ENCODE assay signal across 9 cellular contexts in the genomic region with DNA sequence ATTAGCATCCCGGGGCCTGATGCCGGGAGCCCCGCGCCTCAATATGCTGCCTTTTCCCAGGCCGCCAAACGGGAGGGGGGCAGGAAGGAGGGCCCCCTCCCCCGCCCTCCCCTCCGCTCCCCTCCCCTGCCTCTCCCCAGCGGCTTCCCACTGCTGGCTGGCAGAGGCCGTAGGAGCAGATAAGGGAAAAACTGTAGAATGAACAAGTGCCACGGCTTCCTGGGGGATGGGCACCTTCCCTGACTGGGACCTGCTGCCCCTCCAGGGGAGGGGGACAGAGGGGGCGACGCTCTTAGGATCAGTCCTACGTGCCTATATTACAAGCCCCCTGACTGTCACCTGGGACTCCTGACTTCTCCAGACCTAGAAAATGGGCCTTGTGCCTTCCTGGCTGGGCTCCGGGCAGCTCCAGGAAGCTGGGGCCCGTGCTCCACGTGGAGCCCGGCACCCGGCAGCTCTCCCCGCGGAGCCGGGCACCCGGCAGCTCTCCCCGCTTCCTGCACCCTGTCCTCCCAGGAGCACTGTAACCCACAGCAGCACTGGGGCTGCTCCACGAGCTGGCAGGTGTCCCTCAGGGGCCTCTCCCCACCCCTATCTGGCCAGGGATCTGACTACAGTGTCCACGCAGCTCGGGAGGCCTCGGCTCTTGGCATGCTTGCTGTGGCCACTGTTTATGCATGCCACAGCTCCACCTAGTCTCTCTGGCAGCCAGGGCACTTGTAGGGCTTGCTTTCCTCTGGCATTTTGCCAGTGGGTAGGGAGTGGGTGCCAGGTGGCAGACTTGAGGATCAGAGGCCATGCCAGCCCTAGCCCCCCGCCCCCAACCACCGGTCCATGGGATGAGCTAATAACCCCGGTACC. TPM values are rescaled to one million over a fixed set of nuclear protein-coding genes. Genes with fewer than 3 reads are reported as not detected.
DNase-seq lines count a peak whose midpoint lies in the region; ATAC-seq lines count a peak whose summit lies in the region.
"Had no signal": no experiment of that assay in that cellular context is flagged by ENCODE, and none has a peak within 500 bp of the region (broad histone marks: within the 10 kb centered on the region; RNA-seq: fewer than 3 reads in every experiment).

No MANE protein-coding gene starts in this region.

- ATAC-seq in GM19455 (IDR thresholded peaks at IDR 0.05; ENCODE audit: unreplicated experiment) = no peak
- ATAC-seq in HG02938 (IDR thresholded peaks at IDR 0.05; ENCODE audit: unreplicated experiment) = no peak

- in situ Hi-C loops in T47D (cut with HindIII; ENCODE audit: low pct_unique_long_range_greater_than_20kb, low sequenced_read_pairs) = no loop called here

- DNase-seq in DMS 273 treated with DMSO at 0.1 percent for 48 hours (lab: John Stamatoyannopoulos, UW) (peak; percentile 17), M059J (ENCODE audit: low read depth) (peak; percentile 54), T47D (ENCODE audit: low read depth in 1 of 2, low spot score in 1 of 2) (peak; percentile 83 to 89), nucleus accumbens (lab: John Stamatoyannopoulos, UW) (peak in 38 of 56 donors; percentile 5 to 79 (median 44)), dedifferentiated amniotic fluid mesenchymal stem cell (ENCODE audit: extremely low spot score) (no peak), NOMO-1 treated with DMSO at 0.1 percent for 48 hours (lab: John Stamatoyannopoulos, UW; ENCODE audit: unreplicated experiment) (no peak)
- DNase-seq: SW 1271 had no signal

RNA-seq across cellular contexts. Expression of a gene that starts 0.7 kb away (rescaled TPM):
- total RNA-seq in M059J (2014; rRNA removed; shearing (Covaris generic)) = 1.6 TPM in 1 of 2 replicates, not detected in the other

RNA-seq across cellular contexts. Expression of a gene that starts 4.3 kb away (rescaled TPM):
- 9.0 and 18.0 TPM in 2 replicates for total RNA-seq in M059J (2014; rRNA removed; shearing (Covaris generic))

RNA-seq across cellular contexts. Expression of a gene that starts 25.4 kb away (rescaled TPM):
- total RNA-seq in M059J (2014; rRNA removed; shearing (Covaris generic)) = 4.6 and 13.9 TPM in 2 replicates

RNA-seq across cellular contexts. Expression of a gene that starts 54.6 kb away (rescaled TPM):
- not detected in 2 replicates for total RNA-seq in M059J (2014; rRNA removed; shearing (Covaris generic))

RNA-seq across cellular contexts. Expression of a gene that starts 55.8 kb away (rescaled TPM):
- total RNA-seq in M059J (2014; rRNA removed; shearing (Covaris generic)) = 12.9 and 17.2 TPM in 2 replicates

Comparison
In these comparisons a context has a peak if more than half of its experiments do, and no peak if none do; other contexts are left out.
1. DNase-seq: peak in DMS 273 treated with DMSO at 0.1 percent for 48 hours (single experiment), M059J (single experiment), T47D (2 of 2) and nucleus accumbens (38 of 56); none in dedifferentiated amniotic fluid mesenchymal stem cell (single experiment) and NOMO-1 treated with DMSO at 0.1 percent for 48 hours (single experiment).